10 cellular contexts compared by ENCODE assay signal in genomic region chr17:35315283-35315682, GRCh38. TPM values are rescaled to one million over a fixed set of nuclear protein-coding genes. Genes with fewer than 3 reads are reported as not detected.
A peak's percentile ranks its signal among the peaks of the same experiment; 100 is the strongest.
DNase-seq lines count a peak whose midpoint lies in the region; TF ChIP-seq lines count a peak whose summit lies in the region.
"Had no signal": no experiment of that assay in that cellular context is flagged by ENCODE, and none has a peak within 500 bp of the region (broad histone marks: within the 10 kb centered on the region; RNA-seq: fewer than 3 reads in every experiment).

No MANE protein-coding gene starts in this region.

- H3K27ac ChIP-seq in SJSA1, result peak overlapping the region; percentile 72
- no peak overlapping the region for H3K27ac ChIP-seq in OCI-LY7 (ENCODE audit: low read depth, low read length, poor library complexity, severe bottlenecking)

- peak; percentile 93 for DNase-seq in EL
- peak; percentile 68 to 72 for DNase-seq in SJSA1 (ENCODE audit: low read depth in 1 of 2, low spot score in 2 of 2)
- DNase-seq in fibroblast of mammary gland (ENCODE audit: low read depth), result peak; percentile 95
- DNase-seq in retinal pigment epithelial cell (ENCODE audit: low read depth), result peak; percentile 46
- no peak for DNase-seq in OCI-LY7 (ENCODE audit: low spot score)
- DNase-seq in NCI-H2227 (lab: John Stamatoyannopoulos, UW; ENCODE audit: unreplicated experiment), result no peak
- no peak for DNase-seq in NCI-H2227 treated with DMSO at 0.1 percent for 48 hours (lab: John Stamatoyannopoulos, UW)
- DNase-seq in NCI-H2081 (lab: John Stamatoyannopoulos, UW), result no peak
- DNase-seq: activated T-cell treated with anti-CD3 and anti-CD28 coated beads, Interleukin-2, amount 50 U/mL, for 24 hours; NCI-H748 treated with DMSO at 0.1 percent for 48 hours had no signal

- no peak overlapping the region for H3K4me3 ChIP-seq in SJSA1
- H3K4me3 ChIP-seq in fibroblast of mammary gland (ENCODE audit: control insufficient read depth, low read depth, low read length), result no peak overlapping the region
- H3K4me3 ChIP-seq in retinal pigment epithelial cell (ENCODE audit: low read length), result no peak overlapping the region
- no peak overlapping the region for H3K4me3 ChIP-seq in OCI-LY7 (ENCODE audit: low read depth, low read length, poor library complexity, severe bottlenecking)

- TF ChIP-seq CTCF in fibroblast of mammary gland (conservative IDR thresholded peaks at IDR 0.05; ENCODE audit: control insufficient read depth, insufficient read depth, low read depth, low read length), result no peak
- no peak for TF ChIP-seq CTCF in retinal pigment epithelial cell (conservative IDR thresholded peaks at IDR 0.05; ENCODE audit: low read depth, low read length)
- TF ChIP-seq CTCF in OCI-LY7 (conservative IDR thresholded peaks at IDR 0.05; ENCODE audit: low read length), result no peak

- no peaks in the 10 kb centered on the region for H3K79me2 ChIP-seq in OCI-LY7 (ENCODE audit: insufficient read depth, low read depth, low read length)

- intact Hi-C loops in OCI-LY7 (cut with micrococcal nuclease; ENCODE audit: unreplicated experiment), result no loop called here

- no peak overlapping the region for H2AFZ ChIP-seq in OCI-LY7 (ENCODE audit: low read length)

- BruUV-seq in OCI-LY7 (replicated peaks; lab: Mats Ljungman, UMichigan), result no TSS peak

- H3K9me3 ChIP-seq in SJSA1 (replicated peaks), result no peaks in the 10 kb centered on the region
- no peaks in the 10 kb centered on the region for H3K9me3 ChIP-seq in OCI-LY7 (ENCODE audit: low read length)

- peaks cover 18% of the 10 kb centered on the region for H3K4me1 ChIP-seq in SJSA1 (replicated peaks)
- H3K4me1 ChIP-seq in OCI-LY7 (ENCODE audit: insufficient read depth, low read length, poor library complexity, severe bottlenecking), result no peaks in the 10 kb centered on the region

- no peak overlapping the region for H3K4me2 ChIP-seq in OCI-LY7 (ENCODE audit: low read length)

- CTCF ChIA-PET in OCI-LY7 (lab: Charles Lee; ENCODE audit: unreplicated experiment), result no interaction called here

- H4K20me1 ChIP-seq in OCI-LY7 (ENCODE audit: insufficient read depth, low read length), result no peaks in the 10 kb centered on the region

- no peaks in the 10 kb centered on the region for H3K9me2 ChIP-seq in OCI-LY7 (ENCODE audit: insufficient read depth, low read length)

- no peaks in the 10 kb centered on the region for H3K27me3 ChIP-seq in SJSA1 (replicated peaks)

- no peaks in the 10 kb centered on the region for H3K36me3 ChIP-seq in SJSA1
- H3K36me3 ChIP-seq in OCI-LY7 (ENCODE audit: insufficient read depth, low read length), result no peaks in the 10 kb centered on the region

- POLR2A ChIA-PET in OCI-LY7 (lab: Charles Lee), result no interaction called here

RNA-seq across cellular contexts. Expression of gene SLFN11, which starts 58.1 kb away (rescaled TPM):
- total RNA-seq in SJSA1 (2014; rRNA removed; shearing (Covaris generic)), result 13.9 and 29.1 TPM in 2 replicates
- 0.05 TPM in 1 of 2 replicates, not detected in the other for total RNA-seq in OCI-LY7 (2014; rRNA removed; shearing (Covaris generic))
- total RNA-seq in OCI-LY7 (2022), result not detected in 2 replicates

Comparison
In these comparisons a context has a peak if more than half of its experiments do, and no peak if none do; other contexts are left out.
1. DNase-seq: peak in EL (single experiment), SJSA1 (2 of 2), fibroblast of mammary gland (single experiment) and retinal pigment epithelial cell (single experiment); none in OCI-LY7 (single experiment), NCI-H2227 (single experiment), NCI-H2227 treated with DMSO at 0.1 percent for 48 hours (single experiment) and NCI-H2081 (0 of 2).
2. RNA of gene SLFN11, which starts 58.1 kb away (total RNA-seq): 13.9 to 29.1 TPM in SJSA1; 0.05 TPM in OCI-LY7; every median in the first group is over 10 times any median in the second.